21 cellular contexts compared by ENCODE assay signal in the genomic region with DNA sequence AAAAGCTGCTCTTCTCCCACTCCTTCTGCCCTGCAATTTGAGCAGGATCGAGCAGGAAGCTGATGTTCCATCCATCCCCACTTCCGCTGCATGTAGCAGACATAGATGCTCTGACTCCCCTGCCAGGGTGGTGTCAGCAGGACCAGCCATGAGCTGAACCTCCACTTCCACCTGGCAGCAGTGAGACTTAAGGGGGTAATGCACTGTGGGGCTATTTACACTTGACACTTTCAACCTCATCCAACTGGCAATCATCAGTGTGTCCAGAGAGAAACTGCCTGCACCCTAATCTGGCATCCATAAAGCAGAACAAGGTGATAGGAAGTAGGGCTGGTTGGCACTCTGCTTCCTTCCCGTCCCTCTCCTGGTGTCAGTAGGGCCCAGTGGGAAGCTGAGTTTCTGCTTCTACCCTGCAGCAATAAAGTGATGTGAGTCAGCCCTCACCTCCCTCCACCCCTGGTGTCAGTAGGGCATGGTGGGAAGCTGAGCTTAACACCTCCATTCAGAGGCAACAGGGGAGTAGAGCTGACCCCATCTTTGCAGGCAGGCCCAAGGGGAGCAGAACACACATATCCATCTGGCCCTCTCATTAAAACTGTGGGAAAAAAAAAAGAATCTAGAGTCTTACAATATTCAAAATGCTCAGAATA.
"Had no signal": no experiment of that assay in that cellular context is flagged by ENCODE, and none has a peak within 500 bp of the region (broad histone marks: within the 10 kb centered on the region; RNA-seq: fewer than 3 reads in every experiment).

No MANE protein-coding gene starts in this region.

- H3K9me3 Mint-ChIP-seq: activated naive CD8-positive, alpha-beta T cell treated with anti-CD3 and anti-CD28 coated beads for 36 hours; activated T-helper 17 cell treated with anti-CD3 and anti-CD28 coated beads, Interleukin-2, amount 50 U/mL, for 72 hours; central memory CD8-positive, alpha-beta T cell; endodermal cell; neural crest cell had no signal

- H3K36me3 ChIP-seq: colonic mucosa, esophagus squamous epithelium, gastrocnemius medialis, spleen, tibial artery had no signal

- H3K36me3 Mint-ChIP-seq: activated CD4-positive, alpha-beta memory T cell treated with anti-CD3 and anti-CD28 coated beads for 36 hours; activated naive CD8-positive, alpha-beta T cell treated with anti-CD3 and anti-CD28 coated beads for 36 hours; memory B cell had no signal

- H3K4me3 ChIP-seq: colonic mucosa, esophagus squamous epithelium, gastrocnemius medialis, spleen, tibial artery had no signal

- H3K27ac Mint-ChIP-seq: activated CD4-positive, alpha-beta memory T cell treated with anti-CD3 and anti-CD28 coated beads for 36 hours; activated naive CD8-positive, alpha-beta T cell treated with anti-CD3 and anti-CD28 coated beads for 36 hours; activated T-helper 17 cell treated with anti-CD3 and anti-CD28 coated beads, Interleukin-2, amount 50 U/mL, for 72 hours; endodermal cell; memory B cell; naive B cell; progenitor cell of endocrine pancreas had no signal

- H3K9me3 ChIP-seq: colonic mucosa, esophagus squamous epithelium, gastrocnemius medialis, tibial artery had no signal

- H3K4me1 ChIP-seq: colonic mucosa, gastrocnemius medialis, spleen, tibial artery had no signal

- ATAC-seq: activated T-helper 17 cell treated with anti-CD3 and anti-CD28 coated beads, Interleukin-2, amount 50 U/mL, for 72 hours; gastrocnemius medialis had no signal

- H3K27ac ChIP-seq: colonic mucosa, esophagus squamous epithelium, gastrocnemius medialis, spleen, tibial artery had no signal

- DNase-seq: activated CD4-positive, alpha-beta memory T cell treated with anti-CD3 and anti-CD28 coated beads for 36 hours; activated CD4-positive, alpha-beta T cell treated with anti-CD3 and anti-CD28 coated beads for 48 hours; activated naive CD4-positive, alpha-beta T cell treated with Interleukin-2 at 50 U/mL for 16 hours; activated naive CD8-positive, alpha-beta T cell treated with anti-CD3 and anti-CD28 coated beads for 36 hours; activated T-cell treated with anti-CD3 and anti-CD28 coated beads, Interleukin-2, amount 50 U/mL, for 1 hour; colonic mucosa; esophagus squamous epithelium; gastrocnemius medialis; hippocampal formation; naive B cell; retina; spleen; stimulated activated CD4-positive, alpha-beta T cell treated with anti-CD3 and anti-CD28 coated beads, Interleukin-4, amount 100 ng/mL, for 24 hours; stimulated activated naive CD4-positive, alpha-beta T cell treated with Interleukin-2 at 50 U/mL for 16 hours had no signal

- H3K4me1 Mint-ChIP-seq: activated naive CD8-positive, alpha-beta T cell treated with anti-CD3 and anti-CD28 coated beads for 36 hours; activated T-helper 17 cell treated with anti-CD3 and anti-CD28 coated beads, Interleukin-2, amount 50 U/mL, for 72 hours; central memory CD8-positive, alpha-beta T cell; memory B cell; naive B cell had no signal

- H3K27me3 ChIP-seq: gastrocnemius medialis had no signal

- H3K4me3 Mint-ChIP-seq: activated CD4-positive, alpha-beta memory T cell treated with anti-CD3 and anti-CD28 coated beads for 36 hours; activated naive CD8-positive, alpha-beta T cell treated with anti-CD3 and anti-CD28 coated beads for 36 hours; activated T-helper 17 cell treated with anti-CD3 and anti-CD28 coated beads, Interleukin-2, amount 50 U/mL, for 72 hours; central memory CD8-positive, alpha-beta T cell; endodermal cell; memory B cell; neural crest cell had no signal
